ENCODE assay signal across 14 cellular contexts in genomic region chr13:94343243-94343585, GRCh38.
DNase-seq lines count a peak whose midpoint lies in the region; ATAC-seq and TF ChIP-seq lines count a peak whose summit lies in the region.
"Had no signal": no experiment of that assay in that cellular context is flagged by ENCODE, and none has a peak within 500 bp of the region (broad histone marks: within the 10 kb centered on the region; RNA-seq: fewer than 3 reads in every experiment).

No MANE protein-coding gene starts in this region.

- WGBS in SK-N-SH (ENCODE audit: low lambda C conversion rate), result 80% methylated on average over 7 of the region's 7 CpGs

- CTCF ChIA-PET in SK-N-SH (lab: Yijun Ruan, JAX), result interaction anchor here (0.7 kb wide), 1 partner anchor 10 kb away, joined by 3 read pairs; no protein-coding TSS in a partner anchor

- peaks cover 4 to 7% of the 10 kb centered on the region in 2 donors for H3K4me1 Mint-ChIP-seq in effector memory CD8-positive, alpha-beta T cell (ENCODE audit: low read depth in 2 of 2)
- peaks cover 23% of the 10 kb centered on the region for H3K4me1 Mint-ChIP-seq in type B pancreatic cell (ENCODE audit: unreplicated experiment)

- DNase-seq in SK-N-SH (no peak), type B pancreatic cell (ENCODE audit: extremely low spot score, unreplicated experiment) (no peak), NCI-H1105 (lab: John Stamatoyannopoulos, UW) (no peak)
- DNase-seq in effector memory CD8-positive, alpha-beta T cell, result no peak
- DNase-seq: activated naive CD8-positive, alpha-beta T cell treated with anti-CD3 and anti-CD28 coated beads, Interleukin-2, amount 10 ng/mL, durations not matched to agents 7 days and 5 days; CD8-positive, alpha-beta T cell; NK-92 treated with Interleukin-12 subunit alpha and Interleukin-12 subunit beta, amount 100 ng/mL, for 24 hours had no signal

- peaks cover 4% of the 10 kb centered on the region for H3F3A ChIP-seq in SK-N-SH (replicated peaks; ENCODE audit: insufficient read depth)

- H3K27me3 Mint-ChIP-seq in effector memory CD8-positive, alpha-beta T cell, result no peaks in the 10 kb centered on the region
- no peaks in the 10 kb centered on the region for H3K27me3 Mint-ChIP-seq in type B pancreatic cell

- no peak for ATAC-seq in SK-N-SH treated with all-trans-retinoic acid at 6 μM for 48 hours
- ATAC-seq in effector memory CD8-positive, alpha-beta T cell (replicated peaks), result no peak
- no peak for ATAC-seq in HG03045 (IDR thresholded peaks at IDR 0.05; ENCODE audit: unreplicated experiment)
- ATAC-seq in GM19035 (IDR thresholded peaks at IDR 0.05; ENCODE audit: unreplicated experiment), result no peak
- ATAC-seq: CD8-positive, alpha-beta T cell; HCT116 had no signal

- no peaks in the 10 kb centered on the region for H3K36me3 ChIP-seq in SK-N-SH (replicated peaks in 1 of 2; ENCODE audit: control insufficient read depth in 1 of 2, insufficient read depth in 2 of 2, low read length in 1 of 2)
- H3K36me3 ChIP-seq in muscle layer of colon (ENCODE audit: insufficient read depth, low read length), result no peaks in the 10 kb centered on the region

- peaks cover 22 to 33% of the 10 kb centered on the region in 2 experiments for H3K4me1 ChIP-seq in SK-N-SH (ENCODE audit: control insufficient read depth in 1 of 2, insufficient read depth in 2 of 2, low read depth in 1 of 2, low read length in 1 of 2)
- peaks cover 23% of the 10 kb centered on the region for H3K4me1 ChIP-seq in muscle layer of colon (ENCODE audit: insufficient read depth, low read length)

- no peaks in the 10 kb centered on the region for H3K36me3 Mint-ChIP-seq in effector memory CD8-positive, alpha-beta T cell (ENCODE audit: insufficient read depth)
- H3K36me3 Mint-ChIP-seq in type B pancreatic cell, result no peaks in the 10 kb centered on the region
- H3K36me3 Mint-ChIP-seq: activated naive CD8-positive, alpha-beta T cell treated with anti-CD3 and anti-CD28 coated beads, Interleukin-2, amount 10 ng/mL, durations not matched to agents 7 days and 5 days; CD8-positive, alpha-beta T cell had no signal

- H3K79me2 ChIP-seq in SK-N-SH (ENCODE audit: insufficient read depth), result no peaks in the 10 kb centered on the region

- H3K9me3 ChIP-seq in SK-N-SH (no peaks in the 10 kb centered on the region), muscle layer of colon (ENCODE audit: low read length) (no peaks in the 10 kb centered on the region)

- no peak for TF ChIP-seq RAD21 in SK-N-SH (IDR thresholded peaks at IDR 0.05; ENCODE audit: low read length)

- no peak for TF ChIP-seq CTCF in SK-N-SH (IDR thresholded peaks at IDR 0.05)
- no peak for TF ChIP-seq CTCF in type B pancreatic cell (conservative IDR thresholded peaks at IDR 0.05)

- no peaks in the 10 kb centered on the region for H4K20me1 ChIP-seq in SK-N-SH (ENCODE audit: insufficient read depth)

- POLR2A ChIA-PET in SK-N-SH (lab: Yijun Ruan, JAX), result no interaction called here

- H3K9ac ChIP-seq in SK-N-SH, result no peak overlapping the region
- no peak overlapping the region for H3K9ac ChIP-seq in muscle layer of colon (ENCODE audit: low read length)

- 0 out of 2 replicates have a peak overlapping the region, but pooled peaks have one; percentile 20 for H2AFZ ChIP-seq in SK-N-SH (ENCODE audit: low read depth)

- H3K4me3 Mint-ChIP-seq in effector memory CD8-positive, alpha-beta T cell, result no peak overlapping the region
- no peak overlapping the region for H3K4me3 Mint-ChIP-seq in type B pancreatic cell
- H3K4me3 Mint-ChIP-seq: activated naive CD8-positive, alpha-beta T cell treated with anti-CD3 and anti-CD28 coated beads, Interleukin-2, amount 10 ng/mL, durations not matched to agents 7 days and 5 days; CD8-positive, alpha-beta T cell had no signal

- no peaks in the 10 kb centered on the region for H3K9me2 ChIP-seq in SK-N-SH

- H3K27ac ChIP-seq in SK-N-SH (ENCODE audit: low read depth in 2 of 2, low read length in 1 of 2) (no peak overlapping the region), muscle layer of colon (ENCODE audit: low read depth, low read length) (peak overlapping the region; percentile 14)
- H3K27ac ChIP-seq: SK-N-MC had no signal

- TF ChIP-seq EP300 in SK-N-SH (IDR thresholded peaks at IDR 0.05; ENCODE audit: borderline replicate concordance in 1 of 2, low read depth in 1 of 2, low read length in 1 of 2), result no peak

- H3K27me3 ChIP-seq in SK-N-SH (ENCODE audit: insufficient read depth) (no peaks in the 10 kb centered on the region), muscle layer of colon (ENCODE audit: control insufficient read depth in 1 of 2, insufficient read depth in 2 of 2, low read length in 2 of 2) (no peaks in the 10 kb centered on the region)

- H3K27ac Mint-ChIP-seq in effector memory CD8-positive, alpha-beta T cell, result peak overlapping the region; percentile 9 to 17
- H3K27ac Mint-ChIP-seq in type B pancreatic cell, result peak overlapping the region; percentile 2
- H3K27ac Mint-ChIP-seq: activated naive CD8-positive, alpha-beta T cell treated with anti-CD3 and anti-CD28 coated beads, Interleukin-2, amount 10 ng/mL, durations not matched to agents 7 days and 5 days; CD8-positive, alpha-beta T cell had no signal

- H3K4me3 ChIP-seq in SK-N-SH (ENCODE audit: low read depth in 2 of 2, low read length in 1 of 2) (no peak overlapping the region), muscle layer of colon (ENCODE audit: low read depth in 1 of 2, low read length in 2 of 2) (no peak overlapping the region)
- H3K4me3 ChIP-seq: SK-N-MC, skin epidermis had no signal

- H3K9me3 Mint-ChIP-seq in effector memory CD8-positive, alpha-beta T cell, result no peaks in the 10 kb centered on the region
- H3K9me3 Mint-ChIP-seq in type B pancreatic cell, result peaks cover 3% of the 10 kb centered on the region
- H3K9me3 Mint-ChIP-seq: activated naive CD8-positive, alpha-beta T cell treated with anti-CD3 and anti-CD28 coated beads, Interleukin-2, amount 10 ng/mL, durations not matched to agents 7 days and 5 days; CD8-positive, alpha-beta T cell had no signal

- H3K4me2 ChIP-seq in SK-N-SH, result no peak overlapping the region

TF ChIP-seq in SK-N-SH, 30 proteins besides CTCF, POLR2A, EP300 and RAD21 (continues in another document):
- TF ChIP-seq USF2 (IDR thresholded peaks at IDR 0.05; ENCODE audit: borderline replicate concordance, low read depth, low read length) (no peak), JUND (IDR thresholded peaks at IDR 0.05) (no peak), USF1 (IDR thresholded peaks at IDR 0.05; ENCODE audit: borderline replicate concordance, low read depth) (no peak), MEF2A (IDR thresholded peaks at IDR 0.05; ENCODE audit: borderline replicate concordance, low read depth) (no peak)
- TF ChIP-seq, protein P1, sequence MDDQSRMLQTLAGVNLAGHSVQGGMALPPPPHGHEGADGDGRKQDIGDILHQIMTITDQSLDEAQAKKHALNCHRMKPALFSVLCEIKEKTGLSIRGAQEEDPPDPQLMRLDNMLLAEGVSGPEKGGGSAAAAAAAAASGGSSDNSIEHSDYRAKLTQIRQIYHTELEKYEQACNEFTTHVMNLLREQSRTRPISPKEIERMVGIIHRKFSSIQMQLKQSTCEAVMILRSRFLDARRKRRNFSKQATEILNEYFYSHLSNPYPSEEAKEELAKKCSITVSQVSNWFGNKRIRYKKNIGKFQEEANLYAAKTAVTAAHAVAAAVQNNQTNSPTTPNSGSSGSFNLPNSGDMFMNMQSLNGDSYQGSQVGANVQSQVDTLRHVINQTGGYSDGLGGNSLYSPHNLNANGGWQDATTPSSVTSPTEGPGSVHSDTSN (IDR thresholded peaks at IDR 0.05), result no peak

TF ChIP-seq in SK-N-SH treated with all-trans-retinoic acid at 6 μM for 48 hours, 23 proteins besides CTCF, POLR2A, EP300 and RAD21:
- no peak for TF ChIP-seq ZFP3 (CRISPR knock-in tag; IDR thresholded peaks at IDR 0.05)
TF ChIP-seq in SK-N-SH treated with all-trans-retinoic acid at 6 μM for 48 hours: peak in this region for 0.
